Comparison of ENCODE assay signal across 26 cellular contexts in genomic region chr1:173152585-173152984, GRCh38.
"Had no signal": no experiment of that assay in that cellular context is flagged by ENCODE, and none has a peak within 500 bp of the region (broad histone marks: within the 10 kb centered on the region; RNA-seq: fewer than 3 reads in every experiment).

No MANE protein-coding gene starts in this region.

- H3K27ac ChIP-seq: brain microvascular endothelial cell, SJCRH30, SK-N-MC, WERI-Rb-1 had no signal

- H3K4me1 ChIP-seq: SJCRH30 had no signal

- H3K36me3 ChIP-seq: brain microvascular endothelial cell, SJCRH30, WERI-Rb-1 had no signal

- H3K4me3 ChIP-seq: SJCRH30, SK-N-MC had no signal

- ATAC-seq: activated CD8-positive, alpha-beta memory T cell treated with anti-CD3 and anti-CD28 coated beads, Interleukin-2, amount 10 ng/mL, durations not matched to agents 7 days and 5 days; activated naive CD8-positive, alpha-beta T cell treated with anti-CD3 and anti-CD28 coated beads, Interleukin-2, amount 50 U/mL, for 24 hours; Panc1 had no signal

- H3K27me3 ChIP-seq: brain microvascular endothelial cell, SJCRH30 had no signal

- H3K9me3 ChIP-seq: SJCRH30 had no signal

- DNase-seq: activated CD4-positive, alpha-beta memory T cell treated with anti-CD3 and anti-CD28 coated beads, Interleukin-2, amount 10 ng/mL, durations not matched to agents 7 days and 5 days; activated CD4-positive, alpha-beta T cell treated with anti-CD3 and anti-CD28 coated beads for 1 hour; activated CD4-positive, alpha-beta T cell treated with anti-CD3 and anti-CD28 coated beads for 48 hours; activated CD4-positive, CD25-positive, alpha-beta regulatory T cell; activated CD8-positive, alpha-beta memory T cell treated with anti-CD3 and anti-CD28 coated beads for 24 hours; activated CD8-positive, alpha-beta memory T cell treated with anti-CD3 and anti-CD28 coated beads, Interleukin-2, amount 10 ng/mL, durations not matched to agents 7 days and 5 days; activated CD8-positive, alpha-beta memory T cell treated with anti-CD3 and anti-CD28 coated beads, Interleukin-2, amount 50 U/mL, for 48 hours; activated effector memory CD4-positive, alpha-beta T cell treated with Interleukin-2 at 50 U/mL for 16 hours; activated naive CD4-positive, alpha-beta T cell treated with anti-CD3 and anti-CD28 coated beads, Interleukin-2, amount 10 ng/mL, durations not matched to agents 7 days and 5 days; activated naive CD8-positive, alpha-beta T cell treated with anti-CD3 and anti-CD28 coated beads, Interleukin-2, amount 50 U/mL, for 24 hours; activated T-cell treated with anti-CD3 and anti-CD28 coated beads, Interleukin-2, amount 50 U/mL, for 48 hours; amniotic stem cell; aorta; brain microvascular endothelial cell; NCI-H1105; NCI-H1417 treated with DMSO at 0.1 percent for 48 hours; NCI-H187 treated with DMSO at 0.1 percent for 48 hours; NCI-H2081; NCI-H345; NCI-H524 treated with DMSO at 0.1 percent for 48 hours; SHP77; SJCRH30; T1000; WERI-Rb-1 had no signal
